ENCODE assay signal across 17 cellular contexts in genomic region chr1:215360786-215361185, GRCh38.
DNase-seq lines count a peak whose midpoint lies in the region; ATAC-seq and TF ChIP-seq lines count a peak whose summit lies in the region.
"Had no signal": no experiment of that assay in that cellular context is flagged by ENCODE, and none has a peak within 500 bp of the region (broad histone marks: within the 10 kb centered on the region; RNA-seq: fewer than 3 reads in every experiment).

No MANE protein-coding gene starts in this region.

- no peaks in the 10 kb centered on the region for H3K9me3 ChIP-seq in fibroblast of lung (ENCODE audit: control insufficient read depth, insufficient read depth, low read depth, low read length)
- H3K9me3 ChIP-seq in upper lobe of left lung: peaks cover 0 to 6% (median 0%) of the 10 kb centered on the region in 4 donors
- H3K9me3 ChIP-seq in naive thymus-derived CD4-positive, alpha-beta T cell (ENCODE audit: control insufficient read depth in 2 of 3, low read length in 3 of 3): no peaks in the 10 kb centered on the region
- H3K9me3 ChIP-seq: Peyer's patch had no signal

- H3K4me2 ChIP-seq in fibroblast of lung (ENCODE audit: extremely low read depth, insufficient read depth, low read length): no peak overlapping the region

- TF ChIP-seq CTCF in fibroblast of lung (conservative IDR thresholded peaks at IDR 0.05 in 1 of 2, IDR thresholded peaks at IDR 0.05 in 1 of 2; ENCODE audit: low read depth in 1 of 2, low read length in 2 of 2) (no peak), upper lobe of left lung (IDR thresholded peaks at IDR 0.05) (no peak)

- intact Hi-C loops in naive thymus-derived CD4-positive, alpha-beta T cell (cut with micrococcal nuclease): no loop called here

- peaks cover 0 to 4% (median 0%) of the 10 kb centered on the region in 5 donors for H3K36me3 Mint-ChIP-seq in naive thymus-derived CD4-positive, alpha-beta T cell

- no peak overlapping the region for H2AFZ ChIP-seq in fibroblast of lung (ENCODE audit: low read length)

- H3K4me1 Mint-ChIP-seq in naive thymus-derived CD4-positive, alpha-beta T cell: no peaks in the 10 kb centered on the region
- H3K4me1 Mint-ChIP-seq: CD8-positive, alpha-beta memory T cell had no signal

- H3K27me3 ChIP-seq in fibroblast of lung (ENCODE audit: control insufficient read depth, insufficient read depth, low read length) (no peaks in the 10 kb centered on the region), upper lobe of left lung (no peaks in the 10 kb centered on the region)
- no peaks in the 10 kb centered on the region for H3K27me3 ChIP-seq in naive thymus-derived CD4-positive, alpha-beta T cell (ENCODE audit: control insufficient read depth in 2 of 2, insufficient read depth in 2 of 2, low read length in 2 of 2)
- H3K27me3 ChIP-seq: Peyer's patch had no signal

- ATAC-seq in upper lobe of left lung (ENCODE audit: low FRiP score in 2 of 2): no peak
- ATAC-seq in naive thymus-derived CD4-positive, alpha-beta T cell: no peak
- ATAC-seq: HCT116 had no signal

- 78 to 82% methylated on average over 2 of the region's 2 CpGs for WGBS in upper lobe of left lung, 2 donors

- H3K9ac ChIP-seq in fibroblast of lung (ENCODE audit: insufficient read depth, low read length): no peak overlapping the region

- POLR2A ChIA-PET in naive thymus-derived CD4-positive, alpha-beta T cell (lab: Charles Lee): no interaction called here

- no peak overlapping the region for H3K27ac Mint-ChIP-seq in naive thymus-derived CD4-positive, alpha-beta T cell
- H3K27ac Mint-ChIP-seq: CD8-positive, alpha-beta memory T cell had no signal

- TF ChIP-seq EP300 in upper lobe of left lung (IDR thresholded peaks at IDR 0.05): no peak

- no peaks in the 10 kb centered on the region for H3K79me2 ChIP-seq in fibroblast of lung (ENCODE audit: control insufficient read depth, insufficient read depth, low read length)

- CTCF ChIA-PET in naive thymus-derived CD4-positive, alpha-beta T cell (lab: Charles Lee): no interaction called here

- TF ChIP-seq POLR2A in upper lobe of left lung (IDR thresholded peaks at IDR 0.05): no peak

- H3K4me1 ChIP-seq in fibroblast of lung (ENCODE audit: control insufficient read depth, extremely low read depth, insufficient read depth, low read length) (no peaks in the 10 kb centered on the region), upper lobe of left lung (no peaks in the 10 kb centered on the region)
- H3K4me1 ChIP-seq in naive thymus-derived CD4-positive, alpha-beta T cell (ENCODE audit: control insufficient read depth in 2 of 2, insufficient read depth in 2 of 2, low read length in 2 of 2): no peaks in the 10 kb centered on the region
- H3K4me1 ChIP-seq: Peyer's patch had no signal

- H3K27ac ChIP-seq in fibroblast of lung (ENCODE audit: insufficient read depth, low read length) (no peak overlapping the region), upper lobe of left lung (no peak overlapping the region)
- H3K27ac ChIP-seq in naive thymus-derived CD4-positive, alpha-beta T cell (ENCODE audit: low read depth, low read length): no peak overlapping the region
- H3K27ac ChIP-seq: Peyer's patch had no signal

- peak; percentile 45 for DNase-seq in H4 (ENCODE audit: low spot score)
- DNase-seq in OCI-M1 (lab: John Stamatoyannopoulos, UW): peak; percentile 93
- DNase-seq in fibroblast of lung (ENCODE audit: low read depth in 2 of 2): peak; percentile 12 to 59
- peak; percentile 18 for DNase-seq in stromal cell of bone marrow (ENCODE audit: low read depth)
- no peak for DNase-seq in HuH-7 (ENCODE audit: low spot score)
- DNase-seq in upper lobe of left lung: no peak
- no peak for DNase-seq in naive thymus-derived CD4-positive, alpha-beta T cell
- DNase-seq: CD8-positive, alpha-beta memory T cell; DMS 273 treated with DMSO at 0.1 percent for 48 hours; KBM-7; NCI-H1105; NCI-H187; NCI-H446 treated with DMSO at 0.1 percent for 48 hours; NCI-H748 treated with DMSO at 0.1 percent for 48 hours; Peyer's patch; SHP77 had no signal

- peaks cover 0 to 9% (median 2%) of the 10 kb centered on the region in 11 donors for H3K9me3 Mint-ChIP-seq in naive thymus-derived CD4-positive, alpha-beta T cell

- H4K20me1 ChIP-seq in fibroblast of lung (ENCODE audit: control insufficient read depth, extremely low read depth, insufficient read depth, low read length): no peaks in the 10 kb centered on the region

- no peak overlapping the region for H3K4me3 Mint-ChIP-seq in naive thymus-derived CD4-positive, alpha-beta T cell
- H3K4me3 Mint-ChIP-seq: CD8-positive, alpha-beta memory T cell had no signal

- H3K27me3 Mint-ChIP-seq in naive thymus-derived CD4-positive, alpha-beta T cell: no peaks in the 10 kb centered on the region
- H3K27me3 Mint-ChIP-seq: CD8-positive, alpha-beta memory T cell had no signal

- no peak overlapping the region for H3K4me3 ChIP-seq in fibroblast of lung (replicated peaks in 1 of 4; ENCODE audit: control extremely low read depth in 1 of 4, insufficient read depth in 1 of 4, low read depth in 3 of 4, low read length in 4 of 4)
- H3K4me3 ChIP-seq in upper lobe of left lung: no peak overlapping the region
- no peak overlapping the region for H3K4me3 ChIP-seq in naive thymus-derived CD4-positive, alpha-beta T cell (ENCODE audit: low read length)
- H3K4me3 ChIP-seq: Peyer's patch had no signal

- no peaks in the 10 kb centered on the region for H3K36me3 ChIP-seq in fibroblast of lung (ENCODE audit: control insufficient read depth, insufficient read depth, low read length)
- no peaks in the 10 kb centered on the region for H3K36me3 ChIP-seq in upper lobe of left lung
- H3K36me3 ChIP-seq in naive thymus-derived CD4-positive, alpha-beta T cell (ENCODE audit: control insufficient read depth in 2 of 3, insufficient read depth in 3 of 3, low read length in 3 of 3): no peaks in the 10 kb centered on the region
- H3K36me3 ChIP-seq: Peyer's patch had no signal

Comparison
In these comparisons a context has a peak if more than half of its experiments do, and no peak if none do; other contexts are left out.
1. DNase-seq: peak in H4 (single experiment), OCI-M1 (single experiment), fibroblast of lung (2 of 2) and stromal cell of bone marrow (single experiment); none in HuH-7 (single experiment), upper lobe of left lung (0 of 2) and naive thymus-derived CD4-positive, alpha-beta T cell (0 of 9).